Comparison of ENCODE assay signal across 14 cellular contexts in genomic region chr1:28898267-28898955, GRCh38. TPM values are rescaled to one million over a fixed set of nuclear protein-coding genes. Genes with fewer than 3 reads are reported as not detected.
DNase-seq lines count a peak whose midpoint lies in the region; ATAC-seq, FAIRE-seq and TF ChIP-seq lines count a peak whose summit lies in the region.
"Had no signal": no experiment of that assay in that cellular context is flagged by ENCODE, and none has a peak within 500 bp of the region (broad histone marks: within the 10 kb centered on the region; RNA-seq: fewer than 3 reads in every experiment).

No MANE protein-coding gene starts in this region.

- FAIRE-seq in endothelial cell of umbilical vein (lab: Jason Lieb, UNC) = no peak
- FAIRE-seq: endometrium, TTC549 had no signal

- H3K27ac ChIP-seq in breast epithelium = peak overlapping the region; percentile 13 to 25
- no peak overlapping the region for H3K27ac ChIP-seq in mammary epithelial cell (ENCODE audit: insufficient read depth, low read depth, low read length)
- H3K27ac ChIP-seq in SK-N-SH (ENCODE audit: low read depth in 2 of 2, low read length in 1 of 2) = peak overlapping the region in 1 of 2 experiments; percentile 23; a peak in 1 of 4 replicates
- no peak overlapping the region for H3K27ac ChIP-seq in endothelial cell of umbilical vein (ENCODE audit: insufficient read depth, low read depth, low read length)
- H3K27ac ChIP-seq: ascending aorta, RWPE1 had no signal

- no peaks in the 10 kb centered on the region for H3F3A ChIP-seq in SK-N-SH (replicated peaks; ENCODE audit: insufficient read depth)

- no peaks in the 10 kb centered on the region for H3K36me3 Mint-ChIP-seq in type B pancreatic cell

- peaks cover 39% of the 10 kb centered on the region for H3K4me1 Mint-ChIP-seq in type B pancreatic cell (ENCODE audit: unreplicated experiment)

- H3K27me3 ChIP-seq in breast epithelium = no peaks in the 10 kb centered on the region
- H3K27me3 ChIP-seq in mammary epithelial cell (ENCODE audit: insufficient read depth, low read length) = no peaks in the 10 kb centered on the region
- H3K27me3 ChIP-seq in SK-N-SH (ENCODE audit: insufficient read depth) = no peaks in the 10 kb centered on the region
- no peaks in the 10 kb centered on the region for H3K27me3 ChIP-seq in endothelial cell of umbilical vein (ENCODE audit: control insufficient read depth in 2 of 2, insufficient read depth in 2 of 2, low read length in 2 of 2)
- H3K27me3 ChIP-seq: ascending aorta had no signal

- H2AFZ ChIP-seq in mammary epithelial cell (ENCODE audit: low read depth, low read length) (no peak overlapping the region), SK-N-SH (ENCODE audit: low read depth) (no peak overlapping the region), endothelial cell of umbilical vein (ENCODE audit: low read depth, low read length) (no peak overlapping the region)

- no peaks in the 10 kb centered on the region for H3K9me3 Mint-ChIP-seq in type B pancreatic cell

- no peaks in the 10 kb centered on the region for H3K9me2 ChIP-seq in SK-N-SH

- ATAC-seq in HG02642 (IDR thresholded peaks at IDR 0.05; ENCODE audit: poor library complexity, unreplicated experiment) (no peak), GM18520 (IDR thresholded peaks at IDR 0.05; ENCODE audit: unreplicated experiment) (no peak)

- TF ChIP-seq POLR2A in breast epithelium (IDR thresholded peaks at IDR 0.05) (no peak), endothelial cell of umbilical vein (IDR thresholded peaks at IDR 0.05; ENCODE audit: low read depth, low read length) (no peak)

- H3K4me3 Mint-ChIP-seq in type B pancreatic cell = no peak overlapping the region

- WGBS in mammary epithelial cell (ENCODE audit: low coverage, missing lambda C conversion rate) = 76% methylated on average over 3 of the region's 4 CpGs
- WGBS in SK-N-SH (ENCODE audit: low lambda C conversion rate) = 87% methylated on average over 4 of the region's 4 CpGs

- BruUV-seq in mammary epithelial cell (replicated peaks; lab: Mats Ljungman, UMichigan) = no TSS peak
- no TSS peak for BruUV-seq in endothelial cell of umbilical vein (replicated peaks; lab: Mats Ljungman, UMichigan)

- no peaks in the 10 kb centered on the region for H3K9me1 ChIP-seq in endothelial cell of umbilical vein (replicated peaks; ENCODE audit: control insufficient read depth, extremely low read depth, insufficient read depth, low read length)

- no peak for TF ChIP-seq EP300 in SK-N-SH (IDR thresholded peaks at IDR 0.05; ENCODE audit: borderline replicate concordance in 1 of 2, low read depth in 1 of 2, low read length in 1 of 2)

- H3K9me3 ChIP-seq in breast epithelium (no peaks in the 10 kb centered on the region), mammary epithelial cell (replicated peaks; ENCODE audit: insufficient read depth, low read length) (no peaks in the 10 kb centered on the region), SK-N-SH (no peaks in the 10 kb centered on the region), endothelial cell of umbilical vein (replicated peaks; ENCODE audit: control insufficient read depth, insufficient read depth, low read length) (no peaks in the 10 kb centered on the region)
- H3K9me3 ChIP-seq: ascending aorta had no signal

- no peak for DNase-seq in breast epithelium (ENCODE audit: low spot score in 2 of 2)
- no peak for DNase-seq in mammary epithelial cell
- DNase-seq in SK-N-SH = peak; percentile 45
- peak; percentile 36 for DNase-seq in endothelial cell of umbilical vein (ENCODE audit: low read depth, low spot score)
- DNase-seq in type B pancreatic cell (ENCODE audit: extremely low spot score, unreplicated experiment) = no peak
- DNase-seq in AG20443 (ENCODE audit: low spot score) = no peak
- DNase-seq: GOT3, MV-4-11 had no signal

- H4K20me1 ChIP-seq in mammary epithelial cell (ENCODE audit: insufficient read depth, low read length) = no peaks in the 10 kb centered on the region
- H4K20me1 ChIP-seq in SK-N-SH (ENCODE audit: insufficient read depth) = no peaks in the 10 kb centered on the region
- H4K20me1 ChIP-seq in endothelial cell of umbilical vein (replicated peaks; ENCODE audit: control insufficient read depth, extremely low read depth, insufficient read depth, low read length) = no peaks in the 10 kb centered on the region

- in situ Hi-C loops in mammary epithelial cell (cut with MboI; ENCODE audit: low sequenced_read_pairs in 2 of 2) = loop anchor here in 1 of 2 donors (25.0 kb wide), 1 partner anchor 236 kb away; the partner anchor contains the start of gene GMEB1

- TF ChIP-seq CTCF in breast epithelium (IDR thresholded peaks at IDR 0.05) = no peak
- TF ChIP-seq CTCF in mammary epithelial cell (conservative IDR thresholded peaks at IDR 0.05 in 1 of 2, IDR thresholded peaks at IDR 0.05 in 1 of 2; ENCODE audit: extremely low read depth in 1 of 2, insufficient read depth in 1 of 2, low read depth in 1 of 2, low read length in 2 of 2) = no peak
- TF ChIP-seq CTCF in SK-N-SH (IDR thresholded peaks at IDR 0.05) = no peak
- TF ChIP-seq CTCF in endothelial cell of umbilical vein (IDR thresholded peaks at IDR 0.05; ENCODE audit: extremely low read depth in 1 of 2, insufficient read depth in 1 of 2, low read depth in 1 of 2, low read length in 2 of 2) = no peak
- no peak for TF ChIP-seq CTCF in type B pancreatic cell (conservative IDR thresholded peaks at IDR 0.05)

- CTCF ChIA-PET in mammary epithelial cell (lab: Charles Lee; ENCODE audit: low non-redundant PET) = interaction anchor here (0.6 kb wide), 1 partner anchor 13 kb away, joined by 3 read pairs; no protein-coding TSS in a partner anchor
- CTCF ChIA-PET in SK-N-SH (lab: Yijun Ruan, JAX) = interaction anchor here (1.2 to 6.6 kb wide), 7 partner anchors 9 to 136 kb away, joined by 3 to 31 read pairs (median 6); no protein-coding TSS in a partner anchor
- CTCF ChIA-PET in endothelial cell of umbilical vein (lab: Charles Lee) = interaction anchor here (0.5 to 2.1 kb wide), 6 partner anchors 16 to 635 kb away, joined by 3 to 8 read pairs (median 4); no protein-coding TSS in a partner anchor

- no peak overlapping the region for H3K4me2 ChIP-seq in mammary epithelial cell (ENCODE audit: insufficient read depth, low read depth, low read length)
- no peak overlapping the region for H3K4me2 ChIP-seq in SK-N-SH
- no peak overlapping the region for H3K4me2 ChIP-seq in endothelial cell of umbilical vein (ENCODE audit: insufficient read depth, low read length)

- H3K27ac Mint-ChIP-seq in type B pancreatic cell = peak overlapping the region; percentile 79

- POLR2A ChIA-PET in SK-N-SH (lab: Yijun Ruan, JAX) = no interaction called here
- POLR2A ChIA-PET in endothelial cell of umbilical vein (lab: Charles Lee) = interaction anchor here (0.5 kb wide), 1 partner anchor 169 kb away, joined by 5 read pairs; no protein-coding TSS in a partner anchor

- H3K9ac ChIP-seq in mammary epithelial cell (ENCODE audit: insufficient read depth, low read length) (no peak overlapping the region), SK-N-SH (no peak overlapping the region), endothelial cell of umbilical vein (replicated peaks; ENCODE audit: extremely low read depth, insufficient read depth, low read length) (no peak overlapping the region)

- H3K4me3 ChIP-seq in breast epithelium (no peak overlapping the region), mammary epithelial cell (replicated peaks in 1 of 3; ENCODE audit: insufficient read depth in 1 of 3, low read depth in 2 of 3, low read length in 3 of 3) (no peak overlapping the region), SK-N-SH (ENCODE audit: low read depth in 2 of 2, low read length in 1 of 2) (no peak overlapping the region), endothelial cell of umbilical vein (replicated peaks in 1 of 3; ENCODE audit: insufficient read depth in 1 of 3, low read depth in 1 of 3, low read length in 3 of 3) (no peak overlapping the region)
- H3K4me3 ChIP-seq: ascending aorta had no signal

- intact Hi-C loops in breast epithelium (cut with DNase I; ENCODE audit: low total_unique reads) = no loop called here
- intact Hi-C loops in mammary epithelial cell (cut with micrococcal nuclease) = no loop called here
- intact Hi-C loops in endothelial cell of umbilical vein (cut with micrococcal nuclease) = loop anchor here (1.0 kb wide), 1 partner anchor 11 kb away; no protein-coding TSS in a partner anchor

- TF ChIP-seq RAD21 in SK-N-SH (IDR thresholded peaks at IDR 0.05; ENCODE audit: low read length) = no peak

- no peaks in the 10 kb centered on the region for H3K36me3 ChIP-seq in breast epithelium
- H3K36me3 ChIP-seq in mammary epithelial cell (ENCODE audit: insufficient read depth, low read length) = no peaks in the 10 kb centered on the region
- H3K36me3 ChIP-seq in SK-N-SH (replicated peaks in 1 of 2; ENCODE audit: control insufficient read depth in 1 of 2, insufficient read depth in 2 of 2, low read length in 1 of 2) = no peaks in the 10 kb centered on the region
- H3K36me3 ChIP-seq in endothelial cell of umbilical vein (ENCODE audit: control insufficient read depth in 2 of 2, extremely low read depth in 1 of 2, insufficient read depth in 2 of 2, low read length in 2 of 2) = peaks cover 0 to 2% of the 10 kb centered on the region in 2 experiments
- H3K36me3 ChIP-seq: ascending aorta had no signal

- no peaks in the 10 kb centered on the region for H3K27me3 Mint-ChIP-seq in type B pancreatic cell

- H3K4me1 ChIP-seq in breast epithelium (no peaks in the 10 kb centered on the region), mammary epithelial cell (ENCODE audit: insufficient read depth, low read length) (no peaks in the 10 kb centered on the region), SK-N-SH (ENCODE audit: control insufficient read depth in 1 of 2, insufficient read depth in 2 of 2, low read depth in 1 of 2, low read length in 1 of 2) (peaks cover 13 to 17% of the 10 kb centered on the region in 2 experiments; a peak in 2 of 4 replicates), endothelial cell of umbilical vein (ENCODE audit: control insufficient read depth, extremely low read depth, insufficient read depth, low read length) (peaks cover 10% of the 10 kb centered on the region)

- dilution Hi-C loops in mammary epithelial cell (cut with HindIII; ENCODE audit: low sequenced_read_pairs) (no loop called here), endothelial cell of umbilical vein (cut with MboI; ENCODE audit: extremely low pct_ligation_motif_present, low sequenced_read_pairs) (no loop called here)

- peaks cover 5% of the 10 kb centered on the region for H3K79me2 ChIP-seq in mammary epithelial cell (ENCODE audit: insufficient read depth, low read length)
- H3K79me2 ChIP-seq in SK-N-SH (ENCODE audit: insufficient read depth) = no peaks in the 10 kb centered on the region
- H3K79me2 ChIP-seq in endothelial cell of umbilical vein (ENCODE audit: control insufficient read depth, insufficient read depth, low read length) = no peaks in the 10 kb centered on the region

RNA-seq across cellular contexts. Expression of gene EPB41, which starts 16.0 kb away (rescaled TPM):
- total RNA-seq in breast epithelium (10 to 100 TPM; 36.2 to 67.2 (median 51.8) TPM), mammary epithelial cell (10 to 100 TPM; 20.6 to 23.7 TPM), endothelial cell of umbilical vein (39.7 and 45.7 TPM in 2 replicates), type B pancreatic cell (ENCODE audit: low replicate concordance) (76.1 and 82.9 TPM in 2 replicates)
- polyA plus RNA-seq in mammary epithelial cell (9.6 TPM), SK-N-SH (2012; rRNA removed) (7.4 and 10.3 TPM in 2 replicates), endothelial cell of umbilical vein (20.2 and 22.3 TPM in 2 replicates)
- polyA minus RNA-seq in mammary epithelial cell (27.8 TPM), endothelial cell of umbilical vein (58.5 and 75.6 TPM in 2 replicates)
- polyA plus RNA-seq in SK-N-SH (2012; cell fraction: cytosol; rRNA removed) = 8.9 and 14.2 TPM in 2 replicates
- polyA plus RNA-seq in SK-N-SH (2012; cell fraction: nucleus; rRNA removed) = 12.1 and 21.9 TPM in 2 replicates
- polyA plus RNA-seq in endothelial cell of umbilical vein (2011; cell fraction: cytosol; rRNA removed) = 22.4 and 23.7 TPM in 2 replicates
- polyA plus RNA-seq in endothelial cell of umbilical vein (2011; cell fraction: nucleus; rRNA removed) = 58.9 and 63.0 TPM in 2 replicates
- 16.3 and 16.4 TPM in 2 replicates for polyA plus RNA-seq in endothelial cell of umbilical vein (2012)
- polyA minus RNA-seq in endothelial cell of umbilical vein (2011; cell fraction: cytosol; rRNA and poly(A)+ RNA removed) = 24.5 TPM
- 79.0 and 100 TPM in 2 replicates for polyA minus RNA-seq in endothelial cell of umbilical vein (2011; cell fraction: nucleus; rRNA and poly(A)+ RNA removed)

Comparison
In these comparisons a context has a peak if more than half of its experiments do, and no peak if none do; other contexts are left out.
1. H3K27ac ChIP-seq: peak in breast epithelium (2 of 2); none in mammary epithelial cell (single experiment) and endothelial cell of umbilical vein (single experiment).
2. DNase-seq: peak in SK-N-SH (single experiment) and endothelial cell of umbilical vein (single experiment); none in breast epithelium (0 of 2), mammary epithelial cell (single experiment), type B pancreatic cell (single experiment) and AG20443 (single experiment).